Comparison of ENCODE assay signal across 14 cellular contexts in the genomic region with DNA sequence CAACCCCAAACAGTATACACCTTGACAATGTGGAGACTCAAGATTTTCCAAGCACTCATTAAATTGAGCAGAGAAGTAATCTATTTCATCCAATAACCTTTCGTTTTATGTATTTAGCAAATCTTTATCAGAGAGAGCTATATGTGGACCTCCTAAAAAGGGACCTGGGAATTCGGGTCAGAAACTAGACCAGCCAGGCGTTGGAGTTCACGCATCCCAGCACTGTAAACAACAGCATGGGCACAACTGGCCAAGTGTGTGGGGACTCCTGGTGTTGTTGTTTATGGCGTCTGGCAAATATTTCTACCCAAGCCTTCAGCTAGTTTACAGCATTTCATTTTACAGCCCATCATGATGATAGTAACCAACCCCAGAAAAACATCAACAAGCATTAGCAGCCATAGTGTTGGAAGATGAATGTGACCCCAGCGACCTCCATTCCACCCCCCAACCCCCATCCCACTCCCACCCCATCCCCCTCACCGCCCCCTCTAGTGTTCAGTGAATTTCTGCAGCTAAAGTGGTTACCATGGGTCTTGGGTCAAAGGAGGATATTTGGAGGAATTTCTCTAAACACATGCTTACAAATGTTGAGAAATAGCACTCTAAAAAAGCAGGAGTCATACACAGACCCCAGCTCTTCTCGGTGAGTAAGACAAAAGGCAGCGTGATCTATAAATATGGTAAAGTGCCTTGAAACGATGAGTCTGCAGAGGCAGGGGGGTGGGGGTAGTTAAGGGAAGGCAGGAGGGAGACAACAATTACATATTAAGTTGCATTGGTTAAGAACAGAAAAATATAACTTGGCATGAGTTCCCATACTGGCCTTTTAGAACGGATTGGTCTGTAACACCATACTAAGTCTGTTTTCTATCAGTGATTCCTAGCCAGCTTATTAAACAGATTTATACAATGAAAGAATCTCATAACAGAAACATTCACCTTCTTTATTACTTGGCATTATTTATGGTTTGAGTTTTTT.
DNase-seq lines count a peak whose midpoint lies in the region; ATAC-seq, FAIRE-seq and TF ChIP-seq lines count a peak whose summit lies in the region.
"Had no signal": no experiment of that assay in that cellular context is flagged by ENCODE, and none has a peak within 500 bp of the region (broad histone marks: within the 10 kb centered on the region; RNA-seq: fewer than 3 reads in every experiment).

No MANE protein-coding gene starts in this region.

- ATAC-seq in HepG2 (no peak), right lobe of liver (no peak), Right ventricle myocardium inferior (no peak)

- TF ChIP-seq EP300 in HepG2 (IDR thresholded peaks at IDR 0.05; ENCODE audit: low read depth in 2 of 2, low read length in 2 of 2) (no peak), HepG2 (CRISPR knock-in tag; IDR thresholded peaks at IDR 0.05; ENCODE audit: borderline replicate concordance) (no peak)

- no peak overlapping the region for H3K4me2 ChIP-seq in HepG2 (ENCODE audit: low read depth, low read length)
- H3K4me2 ChIP-seq: KMS-11 had no signal

- no peak for TF ChIP-seq RAD21 in HepG2 (CRISPR knock-in tag; IDR thresholded peaks at IDR 0.05)

- TF ChIP-seq POLR2A in HepG2 (IDR thresholded peaks at IDR 0.05; ENCODE audit: insufficient read depth in 1 of 2, low read depth in 2 of 2, low read length in 2 of 2) (no peak), right lobe of liver (IDR thresholded peaks at IDR 0.05) (no peak), vagina (IDR thresholded peaks at IDR 0.05) (no peak)

- no peak for FAIRE-seq in HepG2 (lab: Jason Lieb, UNC)
- FAIRE-seq: A204.1 had no signal

- H3K4me3 ChIP-seq in HepG2 (replicated peaks in 1 of 3; ENCODE audit: insufficient read depth in 1 of 3, low read depth in 2 of 3, low read length in 3 of 3) (no peak overlapping the region), right lobe of liver (no peak overlapping the region), coronary artery (no peak overlapping the region), vagina (no peak overlapping the region)
- H3K4me3 ChIP-seq: thoracic aorta had no signal

- H3K4me1 Mint-ChIP-seq in mesothelial cell of epicardium = peaks cover 48% of the 10 kb centered on the region

- H3K9ac ChIP-seq in HepG2 (ENCODE audit: insufficient read depth, low read depth, low read length) = no peak overlapping the region
- H3K9ac ChIP-seq: KMS-11 had no signal

- H3K27me3 Mint-ChIP-seq in mesothelial cell of epicardium (ENCODE audit: low read depth) = no peaks in the 10 kb centered on the region

- H3K9me3 ChIP-seq in HepG2 (ENCODE audit: low read length) (no peaks in the 10 kb centered on the region), right lobe of liver (no peaks in the 10 kb centered on the region), vagina (no peaks in the 10 kb centered on the region)
- H3K9me3 ChIP-seq: thoracic aorta had no signal

- in situ Hi-C loops in HepG2 (cut with HindIII; ENCODE audit: extremely low pct_ligation_motif_present, low pct_unique_long_range_greater_than_20kb) = no loop called here

- WGBS in HepG2 (ENCODE audit: low lambda C conversion rate) = 73% methylated on average over 11 of the region's 11 CpGs
- WGBS in right lobe of liver (ENCODE audit: insufficient coverage, low coverage, low lambda C conversion rate, missing lambda C conversion rate) = 71% methylated on average over 10 of the region's 11 CpGs

- POLR2A ChIA-PET in HepG2 (lab: Yijun Ruan, JAX) = interaction anchor here (0.6 kb wide), 1 partner anchor 28 kb away, joined by 3 read pairs; no protein-coding TSS in a partner anchor

- no peaks in the 10 kb centered on the region for H3K9me3 Mint-ChIP-seq in mesothelial cell of epicardium

- DNase-seq in HepG2 (ENCODE audit: low spot score) (no peak), right lobe of liver (no peak), coronary artery (ENCODE audit: low spot score) (peak; percentile 31), mesothelial cell of epicardium (ENCODE audit: low spot score in 2 of 2, unreplicated experiment in 2 of 2) (no peak), vagina (ENCODE audit: extremely low spot score in 2 of 2) (no peak), Right ventricle myocardium inferior (ENCODE audit: missing footprints) (no peak)
- no peak for DNase-seq in stimulated activated CD4-positive, alpha-beta T cell treated with anti-CD3 and anti-CD28 coated beads, Interleukin-2, amount 100 ng/mL, for 48 hours
- DNase-seq in activated CD8-positive, alpha-beta memory T cell treated with anti-CD3 and anti-CD28 coated beads, Interleukin-2, amount 50 U/mL, for 4 hours = no peak
- DNase-seq: activated CD4-positive, alpha-beta T cell treated with anti-CD3 and anti-CD28 coated beads, Interleukin-2, amount 50 U/mL, for 4 hours; amygdala; NCI-H524 treated with DMSO at 0.1 percent for 48 hours had no signal

- no peaks in the 10 kb centered on the region for H3K27me3 ChIP-seq in HepG2 (ENCODE audit: control insufficient read depth in 1 of 2, insufficient read depth in 2 of 2, low read length in 2 of 2)
- no peaks in the 10 kb centered on the region for H3K27me3 ChIP-seq in right lobe of liver
- no peaks in the 10 kb centered on the region for H3K27me3 ChIP-seq in vagina

- H3K79me2 ChIP-seq in HepG2 (ENCODE audit: insufficient read depth, low read length) = no peaks in the 10 kb centered on the region

- H3K36me3 ChIP-seq in HepG2 (replicated peaks in 1 of 2; ENCODE audit: control insufficient read depth in 1 of 2, insufficient read depth in 2 of 2, low read length in 2 of 2) (no peaks in the 10 kb centered on the region), right lobe of liver (no peaks in the 10 kb centered on the region), vagina (no peaks in the 10 kb centered on the region)
- H3K36me3 ChIP-seq: thoracic aorta had no signal

- no peak overlapping the region for H3K27ac ChIP-seq in HepG2 (ENCODE audit: extremely low read length, insufficient read depth, low read length)
- H3K27ac ChIP-seq in right lobe of liver = no peak overlapping the region
- peak overlapping the region in 1 of 2 donors; percentile 5 for H3K27ac ChIP-seq in coronary artery
- peak overlapping the region; percentile 46 for H3K27ac ChIP-seq in vagina
- H3K27ac ChIP-seq: KMS-11, thoracic aorta had no signal

- H2AFZ ChIP-seq in HepG2 (ENCODE audit: low read length) = no peak overlapping the region

- intact Hi-C loops in HepG2 (cut with micrococcal nuclease; ENCODE audit: unreplicated experiment) (no loop called here), right lobe of liver (cut with DNase I) (no loop called here), vagina (cut with DNase I) (no loop called here), Right ventricle myocardium inferior (cut with DNase I) (no loop called here)

- H3K4me1 ChIP-seq in HepG2 (ENCODE audit: insufficient read depth, low read length) = peaks cover 21% of the 10 kb centered on the region
- H3K4me1 ChIP-seq in right lobe of liver = peaks cover 0 to 10% (median 0%) of the 10 kb centered on the region in 4 donors
- peaks cover 11% of the 10 kb centered on the region for H3K4me1 ChIP-seq in vagina

- no peak overlapping the region for H3K4me3 Mint-ChIP-seq in mesothelial cell of epicardium

- CTCF ChIA-PET in HepG2 (lab: Yijun Ruan, JAX; ENCODE audit: low intra/inter-chr PET ratio, low total read pairs) = no interaction called here

- TF ChIP-seq CTCF in HepG2 (CRISPR knock-in tag; IDR thresholded peaks at IDR 0.05) = no peak
- no peak for TF ChIP-seq CTCF in right lobe of liver (IDR thresholded peaks at IDR 0.05)
- no peak for TF ChIP-seq CTCF in coronary artery (IDR thresholded peaks at IDR 0.05)
- no peak for TF ChIP-seq CTCF in mesothelial cell of epicardium (IDR thresholded peaks at IDR 0.05; ENCODE audit: unreplicated experiment)
- TF ChIP-seq CTCF in vagina (IDR thresholded peaks at IDR 0.05) = no peak

- no TSS peak for BruUV-seq in HepG2 (replicated peaks; lab: Mats Ljungman, UMichigan)

- no peaks in the 10 kb centered on the region for H4K20me1 ChIP-seq in HepG2 (ENCODE audit: insufficient read depth, low read length)

- H3K27ac Mint-ChIP-seq in mesothelial cell of epicardium = peak overlapping the region; percentile 95

- H3K36me3 Mint-ChIP-seq in mesothelial cell of epicardium = no peaks in the 10 kb centered on the region

TF ChIP-seq in HepG2, 621 proteins besides CTCF, POLR2A, EP300 and RAD21:
- peak; percentile 25 for TF ChIP-seq HNRNPK (IDR thresholded peaks at IDR 0.05; ENCODE audit: low read depth, low read length, poor library complexity, severe bottlenecking)
- TF ChIP-seq, protein P1, sequence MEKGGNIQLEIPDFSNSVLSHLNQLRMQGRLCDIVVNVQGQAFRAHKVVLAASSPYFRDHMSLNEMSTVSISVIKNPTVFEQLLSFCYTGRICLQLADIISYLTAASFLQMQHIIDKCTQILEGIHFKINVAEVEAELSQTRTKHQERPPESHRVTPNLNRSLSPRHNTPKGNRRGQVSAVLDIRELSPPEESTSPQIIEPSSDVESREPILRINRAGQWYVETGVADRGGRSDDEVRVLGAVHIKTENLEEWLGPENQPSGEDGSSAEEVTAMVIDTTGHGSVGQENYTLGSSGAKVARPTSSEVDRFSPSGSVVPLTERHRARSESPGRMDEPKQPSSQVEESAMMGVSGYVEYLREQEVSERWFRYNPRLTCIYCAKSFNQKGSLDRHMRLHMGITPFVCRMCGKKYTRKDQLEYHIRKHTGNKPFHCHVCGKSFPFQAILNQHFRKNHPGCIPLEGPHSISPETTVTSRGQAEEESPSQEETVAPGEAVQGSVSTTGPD (CRISPR knock-in tag; IDR thresholded peaks at IDR 0.05) = no peak
TF ChIP-seq in HepG2: peak in this region for 1.
